ENCODE assay signal across 1 cellular context in the genomic region with DNA sequence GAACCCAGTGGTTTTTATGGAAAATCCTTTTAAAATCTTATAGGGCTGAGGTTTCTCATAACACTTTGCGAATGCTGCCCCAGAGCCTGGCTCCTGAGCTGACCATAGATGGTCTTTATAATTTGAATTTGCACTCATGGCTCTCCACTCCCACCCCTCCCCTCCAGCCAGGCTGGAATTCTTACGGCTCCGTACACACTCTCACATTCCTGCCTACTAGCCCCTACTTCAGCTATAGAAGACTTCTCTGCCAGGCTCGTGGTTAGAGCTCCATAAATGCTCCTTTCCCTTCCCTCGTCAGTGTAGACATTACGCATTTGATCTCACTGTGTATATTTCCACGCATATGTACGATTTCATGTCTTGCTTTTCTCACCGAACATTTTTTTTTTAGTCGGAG.
TF ChIP-seq lines count a peak whose summit lies in the region.

No MANE protein-coding gene starts in this region.

TF ChIP-seq in GM12891, 5 proteins besides CTCF, POLR2A, EP300 and RAD21:
- TF ChIP-seq POU2F2 (IDR thresholded peaks at IDR 0.05; ENCODE audit: low read depth, low read length) (no peak), POLR2AphosphoS5 (IDR thresholded peaks at IDR 0.05; ENCODE audit: low read depth, low read length) (no peak), PAX5 (IDR thresholded peaks at IDR 0.05; ENCODE audit: insufficient read depth, low read length, severe bottlenecking) (no peak), SPI1 (IDR thresholded peaks at IDR 0.05; ENCODE audit: low read depth, low read length) (no peak), TAF1 (IDR thresholded peaks at IDR 0.05; ENCODE audit: low read depth, low read length) (no peak)
